Comparison of ENCODE assay signal across 1 cellular context in genomic region chr9:134629061-134629585, GRCh38.
TF ChIP-seq lines count a peak whose summit lies in the region.

No MANE protein-coding gene starts in this region.

TF ChIP-seq in K562, 482 proteins besides CTCF, POLR2A, EP300 and RAD21 (continued from another document):
- no peak for TF ChIP-seq HNRNPLL (IDR thresholded peaks at IDR 0.05; ENCODE audit: low read depth, low read length, poor library complexity, severe bottlenecking)
